In the genomic region with DNA sequence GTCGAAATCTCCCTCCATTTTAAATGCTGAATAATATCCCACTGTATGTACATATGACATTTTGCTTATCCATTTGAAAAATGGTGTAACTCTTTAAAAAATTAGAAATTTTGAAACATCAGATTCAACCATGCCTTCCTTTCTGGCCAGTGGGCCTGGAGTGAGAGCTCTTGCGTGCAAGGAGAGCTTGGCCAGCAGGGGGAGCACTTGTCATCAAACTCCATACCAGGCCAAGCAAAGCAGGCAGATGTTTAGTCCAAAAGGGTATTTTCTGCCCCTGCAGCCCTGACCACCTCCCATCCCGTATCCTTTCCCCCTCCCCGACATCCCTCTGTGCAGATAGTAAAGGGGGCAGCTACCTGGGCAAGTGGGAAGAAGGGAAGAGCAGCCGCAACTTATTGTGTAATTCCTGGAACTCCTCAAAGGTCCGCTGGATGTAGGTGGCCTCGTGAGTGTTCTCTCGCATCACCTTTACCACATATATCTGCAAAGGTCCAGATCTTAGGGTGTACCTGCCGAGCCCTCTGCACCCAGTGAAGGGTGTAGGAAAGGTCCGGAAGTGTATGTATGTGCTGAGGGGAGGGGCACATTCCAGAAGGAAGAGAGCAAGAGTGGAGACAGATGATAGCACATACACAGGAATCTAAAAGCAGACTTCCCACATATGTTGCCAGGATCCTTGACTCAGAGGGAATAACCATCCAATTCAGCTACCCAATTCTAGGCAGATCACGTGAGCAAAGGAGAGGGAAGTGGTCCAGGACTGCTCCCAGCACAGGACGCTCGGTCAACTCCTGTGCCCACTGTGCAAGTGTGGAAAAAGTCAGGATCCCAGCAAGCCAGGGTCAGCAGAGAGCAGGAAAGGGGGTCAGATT, we compare ENCODE assay signal across 8 cellular contexts. TPM values are rescaled to one million over a fixed set of nuclear protein-coding genes. Genes with fewer than 3 reads are reported as not detected.
A peak's percentile ranks its signal among the peaks of the same experiment; 100 is the strongest.
DNase-seq lines count a peak whose midpoint lies in the region; ATAC-seq and TF ChIP-seq lines count a peak whose summit lies in the region.

No MANE protein-coding gene starts in this region.

- no peaks in the 10 kb centered on the region for H3K27me3 Mint-ChIP-seq in CD8-positive, alpha-beta T cell (ENCODE audit: low read depth)
- H3K27me3 Mint-ChIP-seq in naive thymus-derived CD8-positive, alpha-beta T cell: no peaks in the 10 kb centered on the region

- H3K9me2 ChIP-seq in PC-3 (replicated peaks; ENCODE audit: low read length): no peaks in the 10 kb centered on the region

- H3K36me3 ChIP-seq in CD8-positive, alpha-beta T cell (ENCODE audit: insufficient read depth, low read length): peaks cover 46% of the 10 kb centered on the region
- H3K36me3 ChIP-seq in PC-3 (ENCODE audit: low read depth, low read length): peaks cover 52% of the 10 kb centered on the region

- H3K9me3 Mint-ChIP-seq in CD8-positive, alpha-beta T cell: no peaks in the 10 kb centered on the region
- no peaks in the 10 kb centered on the region for H3K9me3 Mint-ChIP-seq in naive thymus-derived CD8-positive, alpha-beta T cell
- H3K9me3 Mint-ChIP-seq in stimulated activated effector memory CD8-positive, alpha-beta T cell treated with anti-CD3 and anti-CD28 coated beads, Interleukin-12 subunit alpha, Interleukin-12 subunit beta, amount 100 ng/mL, for 72 hours: no peaks in the 10 kb centered on the region

- no peak overlapping the region for H3K27ac Mint-ChIP-seq in CD8-positive, alpha-beta T cell
- peak overlapping the region in 5 of 10 donors; percentile 20 to 62 (median 30) for H3K27ac Mint-ChIP-seq in naive thymus-derived CD8-positive, alpha-beta T cell
- peak overlapping the region; percentile 30 for H3K27ac Mint-ChIP-seq in stimulated activated effector memory CD8-positive, alpha-beta T cell treated with anti-CD3 and anti-CD28 coated beads, Interleukin-12 subunit alpha, Interleukin-12 subunit beta, amount 100 ng/mL, for 72 hours

- peak; percentile 97 for TF ChIP-seq CTCF in CD8-positive, alpha-beta T cell (IDR thresholded peaks at IDR 0.05)
- TF ChIP-seq CTCF in PC-3 (conservative IDR thresholded peaks at IDR 0.05; ENCODE audit: low read depth, low read length): peak; percentile 100

- H3K4me1 ChIP-seq in CD8-positive, alpha-beta T cell (ENCODE audit: insufficient read depth, low read length): no peaks in the 10 kb centered on the region
- H3K4me1 ChIP-seq in PC-3 (ENCODE audit: insufficient read depth, low read length): peaks cover 10% of the 10 kb centered on the region

- no peak overlapping the region for H3K4me3 ChIP-seq in CD8-positive, alpha-beta T cell (ENCODE audit: low read depth, low read length)
- H3K4me3 ChIP-seq in PC-3 (ENCODE audit: low read length): no peak overlapping the region

- no peaks in the 10 kb centered on the region for H3F3A ChIP-seq in PC-3 (ENCODE audit: low read length, unreplicated experiment)

- no peak overlapping the region for H2AFZ ChIP-seq in PC-3 (ENCODE audit: low read length)

- H3K4me3 Mint-ChIP-seq in CD8-positive, alpha-beta T cell: no peak overlapping the region
- no peak overlapping the region for H3K4me3 Mint-ChIP-seq in naive thymus-derived CD8-positive, alpha-beta T cell
- no peak overlapping the region for H3K4me3 Mint-ChIP-seq in stimulated activated effector memory CD8-positive, alpha-beta T cell treated with anti-CD3 and anti-CD28 coated beads, Interleukin-12 subunit alpha, Interleukin-12 subunit beta, amount 100 ng/mL, for 72 hours

- H3K4me2 ChIP-seq in PC-3 (ENCODE audit: low read length): 0 out of 2 replicates have a peak overlapping the region, but pooled peaks have one; percentile 1

- H3K36me3 Mint-ChIP-seq in CD8-positive, alpha-beta T cell: peaks cover 75% of the 10 kb centered on the region
- H3K36me3 Mint-ChIP-seq in naive thymus-derived CD8-positive, alpha-beta T cell: peaks cover 5 to 81% (median 16%) of the 10 kb centered on the region in 3 donors
- H3K36me3 Mint-ChIP-seq in stimulated activated effector memory CD8-positive, alpha-beta T cell treated with anti-CD3 and anti-CD28 coated beads, Interleukin-12 subunit alpha, Interleukin-12 subunit beta, amount 100 ng/mL, for 72 hours: peaks cover 91% of the 10 kb centered on the region

- no peaks in the 10 kb centered on the region for H3K79me2 ChIP-seq in PC-3 (ENCODE audit: low read length)

- H3K27ac ChIP-seq in CD8-positive, alpha-beta T cell (ENCODE audit: low read depth, low read length): no peak overlapping the region
- H3K27ac ChIP-seq in PC-3 (ENCODE audit: low read length): no peak overlapping the region

- H3K9ac ChIP-seq in PC-3 (ENCODE audit: low read length): no peak overlapping the region

- no peaks in the 10 kb centered on the region for H3K4me1 Mint-ChIP-seq in CD8-positive, alpha-beta T cell (ENCODE audit: low read depth)
- H3K4me1 Mint-ChIP-seq in naive thymus-derived CD8-positive, alpha-beta T cell: peaks cover 0 to 9% (median 5%) of the 10 kb centered on the region in 4 donors
- peaks cover 25% of the 10 kb centered on the region for H3K4me1 Mint-ChIP-seq in stimulated activated effector memory CD8-positive, alpha-beta T cell treated with anti-CD3 and anti-CD28 coated beads, Interleukin-12 subunit alpha, Interleukin-12 subunit beta, amount 100 ng/mL, for 72 hours

- ATAC-seq in CD8-positive, alpha-beta T cell: peak; percentile 77
- peak; percentile 96 for ATAC-seq in PC-3
- peak; percentile 80 to 94 for ATAC-seq in naive thymus-derived CD8-positive, alpha-beta T cell
- ATAC-seq in stimulated activated effector memory CD8-positive, alpha-beta T cell treated with anti-CD3 and anti-CD28 coated beads, Interleukin-12 subunit alpha, Interleukin-12 subunit beta, amount 100 ng/mL, for 72 hours: peak; percentile 74
- ATAC-seq in HG03442 (IDR thresholded peaks at IDR 0.05; ENCODE audit: unreplicated experiment): no peak

- peak; percentile 65 to 86 (median 75) for DNase-seq in CD8-positive, alpha-beta T cell
- peak; percentile 60 for DNase-seq in HT1080 (ENCODE audit: low read depth)
- DNase-seq in PC-3: peak; percentile 93
- peak; percentile 66 for DNase-seq in activated T-cell treated with anti-CD3 and anti-CD28 coated beads for 48 hours (ENCODE audit: low read depth)
- peak; percentile 80 to 91 for DNase-seq in erythroblast (lab: John Stamatoyannopoulos, UW)
- DNase-seq in naive thymus-derived CD8-positive, alpha-beta T cell: peak; percentile 57 to 85 (median 73)
- peak; percentile 69 to 86 for DNase-seq in stimulated activated effector memory CD8-positive, alpha-beta T cell treated with anti-CD3 and anti-CD28 coated beads, Interleukin-12 subunit alpha, Interleukin-12 subunit beta, amount 100 ng/mL, for 72 hours (ENCODE audit: low spot score in 2 of 2)

- H4K20me1 ChIP-seq in PC-3 (ENCODE audit: low read length): no peaks in the 10 kb centered on the region

- no peaks in the 10 kb centered on the region for H3K9me3 ChIP-seq in CD8-positive, alpha-beta T cell (ENCODE audit: low read length)
- H3K9me3 ChIP-seq in PC-3 (ENCODE audit: low read length): no peaks in the 10 kb centered on the region

- CTCF ChIA-PET in CD8-positive, alpha-beta T cell (lab: Charles Lee): interaction anchor here (0.6 to 47.3 kb wide), 31 partner anchors 8 to 267 kb away, joined by 3 to 1205 read pairs (median 4); a partner anchor contains a TSS
- CTCF ChIA-PET in PC-3 (lab: Charles Lee): interaction anchor here (0.6 to 3.6 kb wide), 12 partner anchors 9 to 84 kb away, joined by 3 to 28 read pairs (median 4); a partner anchor contains a TSS

- BruUV-seq in PC-3 (replicated peaks; lab: Mats Ljungman, UMichigan): no TSS peak

- no peak for TF ChIP-seq POLR2A in erythroblast (IDR thresholded peaks at IDR 0.05; ENCODE audit: low read length)

- no peaks in the 10 kb centered on the region for H3K27me3 ChIP-seq in CD8-positive, alpha-beta T cell (ENCODE audit: insufficient read depth, low read length)
- H3K27me3 ChIP-seq in PC-3 (ENCODE audit: low read length): no peaks in the 10 kb centered on the region

- intact Hi-C loops in CD8-positive, alpha-beta T cell (cut with DNase I, micrococcal nuclease): loop anchor here (1.0 to 5.0 kb wide), 4 partner anchors 72 to 376 kb away; no protein-coding TSS in a partner anchor
- intact Hi-C loops in PC-3 (cut with micrococcal nuclease): loop anchor here (1.0 to 10.0 kb wide), 3 partner anchors 63 to 373 kb away; a partner anchor contains a TSS

- POLR2A ChIA-PET in CD8-positive, alpha-beta T cell (lab: Charles Lee): interaction anchor here (0.8 to 1.4 kb wide), 5 partner anchors 8 to 85 kb away, joined by 3 to 4 read pairs (median 3); a partner anchor contains a TSS
- POLR2A ChIA-PET in PC-3 (lab: Charles Lee; ENCODE audit: unreplicated experiment): interaction anchor here (0.6 to 0.7 kb wide), 2 partner anchors 18 to 63 kb away, joined by 3 read pairs; no protein-coding TSS in a partner anchor
- POLR2A ChIA-PET in naive thymus-derived CD8-positive, alpha-beta T cell (lab: Charles Lee): interaction anchor here (0.6 to 2.7 kb wide), 3 partner anchors 70 to 75 kb away, joined by 5 to 10 read pairs (median 7); no protein-coding TSS in a partner anchor

RNA-seq across cellular contexts. Expression of a gene that starts 19.9 kb away (rescaled TPM):
- 100 to 1,000 TPM; 144 to 146 TPM for total RNA-seq in CD8-positive, alpha-beta T cell
- total RNA-seq in HT1080 (2014; rRNA removed; shearing (Covaris generic)): 21.3 and 27.4 TPM in 2 replicates
- 32.1 and 37.9 TPM in 2 replicates for polyA plus RNA-seq in HT1080 (2015; cell fraction: cytosol; rRNA removed)
- polyA plus RNA-seq in HT1080 (2015; cell fraction: nucleus; rRNA removed): 38.7 and 43.0 TPM in 2 replicates
- total RNA-seq in PC-3 (2014; rRNA removed): 50.7 and 57.5 TPM in 2 replicates
- 10 to 100 TPM; 80.7 to 87.3 TPM for total RNA-seq in naive thymus-derived CD8-positive, alpha-beta T cell
- 10 to 100 TPM; 14.2 to 20.8 (median 17.7) TPM for polyA plus RNA-seq in naive thymus-derived CD8-positive, alpha-beta T cell
